Comparison of ENCODE assay signal across 24 cellular contexts in genomic region chrX:39487166-39488006, GRCh38.
DNase-seq lines count a peak whose midpoint lies in the region; ATAC-seq and TF ChIP-seq lines count a peak whose summit lies in the region.
"Had no signal": no experiment of that assay in that cellular context is flagged by ENCODE, and none has a peak within 500 bp of the region (broad histone marks: within the 10 kb centered on the region; RNA-seq: fewer than 3 reads in every experiment).

No MANE protein-coding gene starts in this region.

- H3K79me2 ChIP-seq in smooth muscle cell (ENCODE audit: low read depth), result no peaks in the 10 kb centered on the region

- DNase-seq in activated naive CD8-positive, alpha-beta T cell treated with anti-CD3 and anti-CD28 coated beads for 36 hours, result no peak
- DNase-seq in activated naive CD8-positive, alpha-beta T cell treated with anti-CD3 and anti-CD28 coated beads, Interleukin-2, amount 50 U/mL, for 24 hours, result no peak
- DNase-seq in smooth muscle cell (lab: John Stamatoyannopoulos, UW; ENCODE audit: unreplicated experiment), result no peak
- DNase-seq in NCI-H1694 treated with DMSO at 0.1 percent for 48 hours (lab: John Stamatoyannopoulos, UW), result no peak
- no peak for DNase-seq in activated effector memory CD4-positive, alpha-beta T cell treated with Interleukin-2 at 50 U/mL for 16 hours
- DNase-seq: activated CD4-positive, alpha-beta T cell treated with anti-CD3 and anti-CD28 coated beads, Interleukin-2, amount 50 U/mL, for 4 hours; activated naive CD4-positive, alpha-beta T cell treated with anti-CD3 and anti-CD28 coated beads for 36 hours; CD8-positive, alpha-beta T cell; DMS53; effector memory CD8-positive, alpha-beta T cell; GM23248; KBM-7; naive thymus-derived CD4-positive, alpha-beta T cell; NCI-H187 treated with DMSO at 0.1 percent for 48 hours; NCI-H774; SIG-M5; stimulated activated CD4-positive, alpha-beta T cell treated with anti-CD3 and anti-CD28 coated beads, Interleukin-2, amount 100 ng/mL, for 24 hours; stimulated activated naive CD8-positive, alpha-beta T cell treated with anti-CD3 and anti-CD28 coated beads, Interleukin-15, amount 100 ng/mL, for 72 hours; T-helper 1 cell had no signal

- ATAC-seq in GM19351 (IDR thresholded peaks at IDR 0.05; ENCODE audit: unreplicated experiment) (peak; percentile 52), GM21737 (IDR thresholded peaks at IDR 0.05; ENCODE audit: unreplicated experiment) (no peak)
- ATAC-seq in activated naive CD8-positive, alpha-beta T cell treated with anti-CD3 and anti-CD28 coated beads, Interleukin-2, amount 50 U/mL, for 24 hours, result no peak
- ATAC-seq: CD8-positive, alpha-beta T cell; effector memory CD8-positive, alpha-beta T cell; naive thymus-derived CD4-positive, alpha-beta T cell; stimulated activated naive CD8-positive, alpha-beta T cell treated with anti-CD3 and anti-CD28 coated beads, Interleukin-15, amount 100 ng/mL, for 72 hours had no signal

- H3K4me3 ChIP-seq in smooth muscle cell, result no peak overlapping the region
- H3K4me3 ChIP-seq: GM23248, tibial nerve had no signal

- no peak overlapping the region for H3K4me3 Mint-ChIP-seq in activated naive CD8-positive, alpha-beta T cell
- no peak overlapping the region for H3K4me3 Mint-ChIP-seq in activated naive CD8-positive, alpha-beta T cell treated with anti-CD3 and anti-CD28 coated beads for 36 hours
- no peak overlapping the region for H3K4me3 Mint-ChIP-seq in activated naive CD8-positive, alpha-beta T cell treated with anti-CD3 and anti-CD28 coated beads, Interleukin-2, amount 50 U/mL, for 24 hours
- H3K4me3 Mint-ChIP-seq: activated naive CD4-positive, alpha-beta T cell treated with anti-CD3 and anti-CD28 coated beads for 36 hours; CD8-positive, alpha-beta T cell; effector memory CD8-positive, alpha-beta T cell; memory B cell had no signal

- WGBS in smooth muscle cell (ENCODE audit: low lambda C conversion rate), result 60% methylated on average over 8 of the region's 8 CpGs

- no peaks in the 10 kb centered on the region for H3K36me3 Mint-ChIP-seq in activated naive CD8-positive, alpha-beta T cell
- peaks cover 3% of the 10 kb centered on the region for H3K36me3 Mint-ChIP-seq in activated naive CD8-positive, alpha-beta T cell treated with anti-CD3 and anti-CD28 coated beads for 36 hours
- H3K36me3 Mint-ChIP-seq in activated naive CD8-positive, alpha-beta T cell treated with anti-CD3 and anti-CD28 coated beads, Interleukin-2, amount 50 U/mL, for 24 hours (ENCODE audit: low read depth), result no peaks in the 10 kb centered on the region
- H3K36me3 Mint-ChIP-seq: CD8-positive, alpha-beta T cell; memory B cell had no signal

- TF ChIP-seq CTCF in smooth muscle cell (IDR thresholded peaks at IDR 0.05; ENCODE audit: borderline replicate concordance, insufficient read depth, poor library complexity, severe bottlenecking), result no peak

- no peak overlapping the region for H2AFZ ChIP-seq in smooth muscle cell (ENCODE audit: low read depth)
- H2AFZ ChIP-seq: GM23248 had no signal

- H3K4me1 ChIP-seq in smooth muscle cell (ENCODE audit: low read depth), result no peaks in the 10 kb centered on the region

- no peaks in the 10 kb centered on the region for H3F3A ChIP-seq in smooth muscle cell (ENCODE audit: low read depth)

- peak overlapping the region; percentile 33 for H3K4me2 ChIP-seq in smooth muscle cell

- H3K9ac ChIP-seq in smooth muscle cell (ENCODE audit: low read depth), result no peak overlapping the region
- H3K9ac ChIP-seq: GM23248 had no signal

- no peak overlapping the region for H3K27ac ChIP-seq in smooth muscle cell (ENCODE audit: low read depth)
- H3K27ac ChIP-seq: GM23248, tibial nerve had no signal

- H3K27me3 ChIP-seq in smooth muscle cell (ENCODE audit: low read depth), result no peaks in the 10 kb centered on the region
- H3K27me3 ChIP-seq: tibial nerve had no signal

- H3K27ac Mint-ChIP-seq in activated naive CD8-positive, alpha-beta T cell, result peak overlapping the region; percentile 46
- H3K27ac Mint-ChIP-seq in activated naive CD8-positive, alpha-beta T cell treated with anti-CD3 and anti-CD28 coated beads for 36 hours, result no peak overlapping the region
- peak overlapping the region; percentile 47 for H3K27ac Mint-ChIP-seq in activated naive CD8-positive, alpha-beta T cell treated with anti-CD3 and anti-CD28 coated beads, Interleukin-2, amount 50 U/mL, for 24 hours
- H3K27ac Mint-ChIP-seq: activated naive CD4-positive, alpha-beta T cell treated with anti-CD3 and anti-CD28 coated beads for 36 hours; CD8-positive, alpha-beta T cell; effector memory CD8-positive, alpha-beta T cell; memory B cell had no signal

- H4K20me1 ChIP-seq in smooth muscle cell (ENCODE audit: low read depth), result no peaks in the 10 kb centered on the region

- H3K9me3 Mint-ChIP-seq in activated naive CD8-positive, alpha-beta T cell (ENCODE audit: low read depth), result no peaks in the 10 kb centered on the region
- H3K9me3 Mint-ChIP-seq in activated naive CD8-positive, alpha-beta T cell treated with anti-CD3 and anti-CD28 coated beads for 36 hours, result peaks cover under 1% of the 10 kb centered on the region
- H3K9me3 Mint-ChIP-seq in activated naive CD8-positive, alpha-beta T cell treated with anti-CD3 and anti-CD28 coated beads, Interleukin-2, amount 50 U/mL, for 24 hours, result peaks cover 3% of the 10 kb centered on the region
- H3K9me3 Mint-ChIP-seq: activated naive CD4-positive, alpha-beta T cell treated with anti-CD3 and anti-CD28 coated beads for 36 hours; CD8-positive, alpha-beta T cell; effector memory CD8-positive, alpha-beta T cell; memory B cell; stimulated activated naive CD8-positive, alpha-beta T cell treated with anti-CD3 and anti-CD28 coated beads, Interleukin-15, amount 100 ng/mL, for 72 hours had no signal

- no peaks in the 10 kb centered on the region for H3K9me3 ChIP-seq in smooth muscle cell (replicated peaks; ENCODE audit: low read depth)
- H3K9me3 ChIP-seq: tibial nerve had no signal

- no peaks in the 10 kb centered on the region for H3K36me3 ChIP-seq in smooth muscle cell (ENCODE audit: low read depth)
- H3K36me3 ChIP-seq: tibial nerve had no signal

- peaks cover 39% of the 10 kb centered on the region for H3K4me1 Mint-ChIP-seq in activated naive CD8-positive, alpha-beta T cell (ENCODE audit: low read depth)
- H3K4me1 Mint-ChIP-seq in activated naive CD8-positive, alpha-beta T cell treated with anti-CD3 and anti-CD28 coated beads for 36 hours, result peaks cover 33% of the 10 kb centered on the region
- peaks cover 43% of the 10 kb centered on the region for H3K4me1 Mint-ChIP-seq in activated naive CD8-positive, alpha-beta T cell treated with anti-CD3 and anti-CD28 coated beads, Interleukin-2, amount 50 U/mL, for 24 hours

- H3K27me3 Mint-ChIP-seq in activated naive CD8-positive, alpha-beta T cell, result no peaks in the 10 kb centered on the region
- H3K27me3 Mint-ChIP-seq in activated naive CD8-positive, alpha-beta T cell treated with anti-CD3 and anti-CD28 coated beads for 36 hours, result no peaks in the 10 kb centered on the region
- H3K27me3 Mint-ChIP-seq in activated naive CD8-positive, alpha-beta T cell treated with anti-CD3 and anti-CD28 coated beads, Interleukin-2, amount 50 U/mL, for 24 hours, result no peaks in the 10 kb centered on the region
- H3K27me3 Mint-ChIP-seq: effector memory CD8-positive, alpha-beta T cell; memory B cell; naive thymus-derived CD4-positive, alpha-beta T cell; stimulated activated naive CD8-positive, alpha-beta T cell treated with anti-CD3 and anti-CD28 coated beads, Interleukin-15, amount 100 ng/mL, for 72 hours had no signal
